11 cellular contexts compared by ENCODE assay signal in the genomic region with DNA sequence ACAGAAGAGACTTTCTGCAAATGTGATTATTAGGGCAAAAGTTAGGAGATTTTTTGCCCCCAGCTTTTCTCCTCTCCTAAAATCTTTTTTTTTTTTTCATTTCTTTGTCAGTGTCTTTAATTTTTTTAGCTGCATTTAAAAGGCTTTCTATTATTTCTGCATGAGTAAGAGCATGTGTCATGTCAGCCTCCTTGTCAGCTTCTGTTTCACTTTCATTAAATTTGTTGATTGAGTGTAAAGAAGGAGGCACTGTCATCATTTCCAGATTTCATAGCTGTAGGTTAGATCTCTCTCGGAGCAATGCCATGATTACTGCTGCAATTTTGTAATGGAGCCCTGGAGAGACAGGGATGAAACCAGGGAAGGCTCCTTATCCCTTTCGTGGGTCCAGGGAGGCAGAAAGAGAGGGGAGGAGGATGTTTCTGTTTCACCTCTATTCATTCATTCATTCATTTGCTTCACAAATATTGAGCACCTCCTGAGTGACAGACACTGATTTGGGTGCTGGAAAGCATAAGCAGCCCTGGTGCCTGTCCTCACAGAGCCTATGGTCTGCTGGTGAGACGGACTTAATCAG. TPM values are rescaled to one million over a fixed set of nuclear protein-coding genes. Genes with fewer than 3 reads are reported as not detected.
DNase-seq lines count a peak whose midpoint lies in the region; ATAC-seq, FAIRE-seq and TF ChIP-seq lines count a peak whose summit lies in the region.
"Had no signal": no experiment of that assay in that cellular context is flagged by ENCODE, and none has a peak within 500 bp of the region (broad histone marks: within the 10 kb centered on the region; RNA-seq: fewer than 3 reads in every experiment).

No MANE protein-coding gene starts in this region.

- no peak for DNase-seq in CD8-positive, alpha-beta T cell
- DNase-seq in activated T-helper 2 cell treated with anti-CD3 and anti-CD28 coated beads, Interferon-gamma antibody, Interleukin-2, Interleukin-4, amounts not matched to agents 10 μg/mL and 5 μg/mL and 100 μg/mL, durations not matched to agents 14 hours and 24 hours and 36 hours (ENCODE audit: low spot score), result no peak
- DNase-seq in NCI-H1105 (lab: John Stamatoyannopoulos, UW), result no peak
- DNase-seq in RCC 7860 (ENCODE audit: low spot score), result no peak
- DNase-seq in GOT3 (lab: John Stamatoyannopoulos, UW), result no peak
- DNase-seq: DMS79 treated with DMSO at 0.1 percent for 48 hours; NCI-H187; stimulated activated CD4-positive, alpha-beta T cell treated with anti-CD3 and anti-CD28 coated beads, Interleukin-12 subunit alpha, Interleukin-12 subunit beta, amount 100 ng/mL, for 4 hours had no signal

- peak overlapping the region; percentile 62 for H3K4me3 Mint-ChIP-seq in CD8-positive, alpha-beta T cell
- H3K4me3 Mint-ChIP-seq in activated T-helper 2 cell treated with anti-CD3 and anti-CD28 coated beads, Interferon-gamma antibody, Interleukin-2, Interleukin-4, amounts not matched to agents 10 μg/mL and 5 μg/mL and 100 μg/mL, durations not matched to agents 14 hours and 24 hours and 36 hours (ENCODE audit: low read depth), result peak overlapping the region; percentile 45

- no peak overlapping the region for H3K27ac ChIP-seq in CD8-positive, alpha-beta T cell (ENCODE audit: low read depth, low read length)

- H3K4me1 Mint-ChIP-seq in CD8-positive, alpha-beta T cell (ENCODE audit: low read depth), result peaks cover 31% of the 10 kb centered on the region
- peaks cover 27% of the 10 kb centered on the region for H3K4me1 Mint-ChIP-seq in activated T-helper 2 cell treated with anti-CD3 and anti-CD28 coated beads, Interferon-gamma antibody, Interleukin-2, Interleukin-4, amounts not matched to agents 10 μg/mL and 5 μg/mL and 100 μg/mL, durations not matched to agents 14 hours and 24 hours and 36 hours (ENCODE audit: low read depth)

- no peaks in the 10 kb centered on the region for H3K36me3 Mint-ChIP-seq in CD8-positive, alpha-beta T cell
- no peaks in the 10 kb centered on the region for H3K36me3 Mint-ChIP-seq in activated T-helper 2 cell treated with anti-CD3 and anti-CD28 coated beads, Interferon-gamma antibody, Interleukin-2, Interleukin-4, amounts not matched to agents 10 μg/mL and 5 μg/mL and 100 μg/mL, durations not matched to agents 14 hours and 24 hours and 36 hours (ENCODE audit: low read depth)

- peak overlapping the region; percentile 60 for H3K27ac Mint-ChIP-seq in CD8-positive, alpha-beta T cell
- peak overlapping the region; percentile 35 for H3K27ac Mint-ChIP-seq in activated T-helper 2 cell treated with anti-CD3 and anti-CD28 coated beads, Interferon-gamma antibody, Interleukin-2, Interleukin-4, amounts not matched to agents 10 μg/mL and 5 μg/mL and 100 μg/mL, durations not matched to agents 14 hours and 24 hours and 36 hours

- ATAC-seq in CD8-positive, alpha-beta T cell, result peak; percentile 80
- ATAC-seq in GM19324 (IDR thresholded peaks at IDR 0.05; ENCODE audit: low FRiP score, unreplicated experiment) (peak; percentile 88), HG03095 (IDR thresholded peaks at IDR 0.05; ENCODE audit: unreplicated experiment) (peak; percentile 94), HG02571 (IDR thresholded peaks at IDR 0.05; ENCODE audit: unreplicated experiment) (no peak)

- intact Hi-C loops in CD8-positive, alpha-beta T cell (cut with DNase I, micrococcal nuclease), result no loop called here
- intact Hi-C loops in activated T-helper 2 cell treated with anti-CD3 and anti-CD28 coated beads, Interferon-gamma antibody, Interleukin-2, Interleukin-4, amounts not matched to agents 10 μg/mL and 5 μg/mL and 100 μg/mL, durations not matched to agents 14 hours and 24 hours and 36 hours (cut with micrococcal nuclease), result loop anchor here (1.0 to 10.0 kb wide), 5 partner anchors 8 to 1452 kb away; a partner anchor contains a TSS

- H3K9me3 Mint-ChIP-seq in CD8-positive, alpha-beta T cell, result no peaks in the 10 kb centered on the region
- H3K9me3 Mint-ChIP-seq in activated T-helper 2 cell treated with anti-CD3 and anti-CD28 coated beads, Interferon-gamma antibody, Interleukin-2, Interleukin-4, amounts not matched to agents 10 μg/mL and 5 μg/mL and 100 μg/mL, durations not matched to agents 14 hours and 24 hours and 36 hours, result no peaks in the 10 kb centered on the region

- TF ChIP-seq CTCF in CD8-positive, alpha-beta T cell (IDR thresholded peaks at IDR 0.05), result no peak

- H3K4me3 ChIP-seq in CD8-positive, alpha-beta T cell (ENCODE audit: low read depth, low read length), result peak overlapping the region; percentile 20

- FAIRE-seq in RCC 7860 (lab: Jason Lieb, UNC), result no peak

- no peaks in the 10 kb centered on the region for H3K36me3 ChIP-seq in CD8-positive, alpha-beta T cell (ENCODE audit: insufficient read depth, low read length)

- POLR2A ChIA-PET in CD8-positive, alpha-beta T cell (lab: Charles Lee), result interaction anchor here (1.1 to 4.7 kb wide), 2 partner anchors 11 to 14 kb away, joined by 3 to 40 read pairs; a partner anchor contains a TSS

- CTCF ChIA-PET in CD8-positive, alpha-beta T cell (lab: Charles Lee), result interaction anchor here (0.7 to 1.4 kb wide), 4 partner anchors 11 to 84 kb away, joined by 3 to 4 read pairs (median 4); no protein-coding TSS in a partner anchor

- no peaks in the 10 kb centered on the region for H3K9me3 ChIP-seq in CD8-positive, alpha-beta T cell (ENCODE audit: low read length)

- no peaks in the 10 kb centered on the region for H3K27me3 ChIP-seq in CD8-positive, alpha-beta T cell (ENCODE audit: insufficient read depth, low read length)

- H3K4me1 ChIP-seq in CD8-positive, alpha-beta T cell (ENCODE audit: insufficient read depth, low read length), result peaks cover 25% of the 10 kb centered on the region

- peaks cover 2% of the 10 kb centered on the region for H3K27me3 Mint-ChIP-seq in CD8-positive, alpha-beta T cell (ENCODE audit: low read depth)
- H3K27me3 Mint-ChIP-seq in activated T-helper 2 cell treated with anti-CD3 and anti-CD28 coated beads, Interferon-gamma antibody, Interleukin-2, Interleukin-4, amounts not matched to agents 10 μg/mL and 5 μg/mL and 100 μg/mL, durations not matched to agents 14 hours and 24 hours and 36 hours (ENCODE audit: low read depth), result peaks cover 73% of the 10 kb centered on the region

RNA-seq across cellular contexts. Expression of a gene that starts 13.3 kb away (rescaled TPM):
- 10 to 100 TPM; 17.0 to 19.9 TPM for total RNA-seq in CD8-positive, alpha-beta T cell
- 10.7 and 11.3 TPM in 2 replicates for total RNA-seq in activated T-helper 2 cell treated with anti-CD3 and anti-CD28 coated beads, Interferon-gamma antibody, Interleukin-2, Interleukin-4, amounts not matched to agents 10 μg/mL and 5 μg/mL and 100 μg/mL, durations not matched to agents 14 hours and 24 hours and 36 hours
